ENCODE assay signal across 22 cellular contexts in genomic region chr6:680666-681374, GRCh38. TPM values are rescaled to one million over a fixed set of nuclear protein-coding genes. Genes with fewer than 3 reads are reported as not detected.
DNase-seq lines count a peak whose midpoint lies in the region; ATAC-seq, FAIRE-seq and TF ChIP-seq lines count a peak whose summit lies in the region.
"Had no signal": no experiment of that assay in that cellular context is flagged by ENCODE, and none has a peak within 500 bp of the region (broad histone marks: within the 10 kb centered on the region; RNA-seq: fewer than 3 reads in every experiment).

No MANE protein-coding gene starts in this region.

- DNase-seq in HEK293T (ENCODE audit: extremely low spot score) (no peak), MG63 (peak; percentile 12), chondrocyte (ENCODE audit: low spot score) (no peak), keratinocyte (ENCODE audit: low read depth, low spot score) (no peak), left lobe of liver (ENCODE audit: low spot score) (no peak)
- DNase-seq in activated naive CD4-positive, alpha-beta T cell (lab: John Stamatoyannopoulos, UW): no peak
- DNase-seq: activated CD4-positive, alpha-beta T cell treated with anti-CD3 and anti-CD28 coated beads for 1 hour; activated CD8-positive, alpha-beta memory T cell treated with anti-CD3 and anti-CD28 coated beads, Interleukin-2, amount 10 ng/mL, durations not matched to agents 7 days and 5 days; amniotic stem cell; CD8-positive, alpha-beta memory T cell; DMS79 treated with DMSO at 0.1 percent for 48 hours; head of caudate nucleus; kidney; naive thymus-derived CD8-positive, alpha-beta T cell; NCI-H1436 treated with DMSO at 0.1 percent for 48 hours; NCI-H2227 treated with DMSO at 0.1 percent for 48 hours; stimulated activated CD4-positive, alpha-beta T cell treated with anti-CD3 and anti-CD28 coated beads, Interleukin-2, amount 100 ng/mL, for 24 hours; stimulated activated naive CD4-positive, alpha-beta T cell treated with Interleukin-2 at 50 U/mL for 16 hours had no signal

- no peak overlapping the region for H2AFZ ChIP-seq in keratinocyte (ENCODE audit: control insufficient read depth, low read length)

- peak; percentile 34 for FAIRE-seq in keratinocyte (lab: Jason Lieb, UNC)
- FAIRE-seq: kidney had no signal

- peak overlapping the region; percentile 37 for H3K27ac ChIP-seq in keratinocyte (ENCODE audit: control insufficient read depth, insufficient read depth, low read length)
- H3K27ac ChIP-seq: tibial nerve had no signal

- H3K4me3 ChIP-seq in MG63 (no peak overlapping the region), keratinocyte (ENCODE audit: control insufficient read depth in 2 of 3, extremely low read depth in 1 of 3, insufficient read depth in 2 of 3, low read depth in 1 of 3, low read length in 3 of 3) (peak overlapping the region in 1 of 3 experiments; percentile 12)
- H3K4me3 ChIP-seq: tibial nerve had no signal

- peaks cover 3% of the 10 kb centered on the region for H3K9me1 ChIP-seq in keratinocyte (ENCODE audit: control insufficient read depth, extremely low read depth, insufficient read depth, low read length)

- POLR2A ChIA-PET in HEK293T (lab: Yijun Ruan, JAX): interaction anchor here (2.1 kb wide), 1 partner anchor 12 kb away, joined by 6 read pairs; the partner anchor contains the start of gene EXOC2

- H3K27me3 ChIP-seq in MG63: no peaks in the 10 kb centered on the region
- no peaks in the 10 kb centered on the region for H3K27me3 ChIP-seq in keratinocyte (ENCODE audit: control insufficient read depth, extremely low read depth, insufficient read depth, low read length)
- H3K27me3 ChIP-seq: tibial nerve had no signal

- H3K4me3 Mint-ChIP-seq in chondrocyte (ENCODE audit: unreplicated experiment): no peak overlapping the region
- H3K4me3 Mint-ChIP-seq: activated CD8-positive, alpha-beta memory T cell treated with anti-CD3 and anti-CD28 coated beads, Interleukin-2, amount 10 ng/mL, durations not matched to agents 7 days and 5 days; CD8-positive, alpha-beta memory T cell; central memory CD8-positive, alpha-beta T cell; naive thymus-derived CD8-positive, alpha-beta T cell had no signal

- peaks cover 75% of the 10 kb centered on the region for H3K4me1 Mint-ChIP-seq in chondrocyte (ENCODE audit: low read depth)

- TF ChIP-seq CTCF in chondrocyte (IDR thresholded peaks at IDR 0.05) (no peak), keratinocyte (optimal IDR thresholded peaks at IDR 0.05 in 1 of 3, IDR thresholded peaks at IDR 0.05 in 1 of 3, conservative IDR thresholded peaks at IDR 0.05 in 1 of 3; ENCODE audit: extremely low read depth in 1 of 3, insufficient read depth in 2 of 3, low read length in 3 of 3) (no peak)

- peak overlapping the region; percentile 83 for H3K27ac Mint-ChIP-seq in chondrocyte (ENCODE audit: unreplicated experiment)
- H3K27ac Mint-ChIP-seq: activated CD8-positive, alpha-beta memory T cell treated with anti-CD3 and anti-CD28 coated beads, Interleukin-2, amount 10 ng/mL, durations not matched to agents 7 days and 5 days had no signal

- dilution Hi-C loops in keratinocyte (cut with MboI; ENCODE audit: extremely low pct_ligation_motif_present, low sequenced_read_pairs): no loop called here

- H4K20me1 ChIP-seq in keratinocyte (ENCODE audit: control insufficient read depth, extremely low read depth, insufficient read depth, low read length): peaks cover 4% of the 10 kb centered on the region

- peaks cover 28% of the 10 kb centered on the region for H3K4me1 ChIP-seq in keratinocyte (ENCODE audit: control insufficient read depth, extremely low read depth, insufficient read depth, low read length)

- H3K9me3 Mint-ChIP-seq in chondrocyte (ENCODE audit: low read depth): no peaks in the 10 kb centered on the region
- H3K9me3 Mint-ChIP-seq: CD8-positive, alpha-beta memory T cell; central memory CD8-positive, alpha-beta T cell; naive thymus-derived CD8-positive, alpha-beta T cell had no signal

- peaks cover 79% of the 10 kb centered on the region for H3K79me2 ChIP-seq in keratinocyte (ENCODE audit: control insufficient read depth, insufficient read depth, low read length)

- H3K27me3 Mint-ChIP-seq in chondrocyte (ENCODE audit: low read depth): no peaks in the 10 kb centered on the region
- H3K27me3 Mint-ChIP-seq: activated CD8-positive, alpha-beta memory T cell treated with anti-CD3 and anti-CD28 coated beads, Interleukin-2, amount 10 ng/mL, durations not matched to agents 7 days and 5 days; CD8-positive, alpha-beta memory T cell; central memory CD8-positive, alpha-beta T cell; naive thymus-derived CD8-positive, alpha-beta T cell had no signal

- CTCF ChIA-PET in HEK293T (lab: Yijun Ruan, JAX): interaction anchor here (0.9 kb wide), 1 partner anchor 56 kb away, joined by 3 read pairs; no protein-coding TSS in a partner anchor

- H3K9me3 ChIP-seq in MG63 (no peaks in the 10 kb centered on the region), keratinocyte (ENCODE audit: control insufficient read depth, low read depth, low read length) (no peaks in the 10 kb centered on the region)
- H3K9me3 ChIP-seq: tibial nerve had no signal

- H3K9ac ChIP-seq in keratinocyte (ENCODE audit: control insufficient read depth, extremely low read depth, insufficient read depth, low read length): no peak overlapping the region

- ATAC-seq in left lobe of liver: no peak
- no peak for ATAC-seq in GM21381 (IDR thresholded peaks at IDR 0.05; ENCODE audit: unreplicated experiment)
- ATAC-seq in activated CD4-positive, CD25-positive, alpha-beta regulatory T cell treated with anti-CD3 and anti-CD28 coated beads, Interleukin-2, amount 50 U/mL, for 24 hours: no peak
- ATAC-seq: activated CD8-positive, alpha-beta memory T cell treated with anti-CD3 and anti-CD28 coated beads, Interleukin-2, amount 10 ng/mL, durations not matched to agents 7 days and 5 days; naive thymus-derived CD8-positive, alpha-beta T cell had no signal

- H3K36me3 Mint-ChIP-seq in chondrocyte (ENCODE audit: low read depth): no peaks in the 10 kb centered on the region

- H3K4me2 ChIP-seq in keratinocyte (ENCODE audit: control insufficient read depth, extremely low read depth, insufficient read depth, low read depth, low read length): peak overlapping the region; percentile 64

- no peaks in the 10 kb centered on the region for H3K36me3 ChIP-seq in MG63
- H3K36me3 ChIP-seq in keratinocyte (ENCODE audit: control insufficient read depth in 2 of 2, extremely low read depth in 1 of 2, insufficient read depth in 2 of 2, low read length in 2 of 2): peaks cover 0 to 4% of the 10 kb centered on the region in 2 experiments
- H3K36me3 ChIP-seq: tibial nerve had no signal

TF ChIP-seq in HEK293T, 16 proteins besides CTCF, POLR2A, EP300 and RAD21:
- TF ChIP-seq CTBP1 (IDR thresholded peaks at IDR 0.05; ENCODE audit: borderline replicate concordance): no peak
- TF ChIP-seq ARNT (IDR thresholded peaks at IDR 0.05): 0 out of 2 replicates have a peak, but pooled peaks have one; percentile 30
- no peak for TF ChIP-seq SUZ12 (IDR thresholded peaks at IDR 0.05)
- TF ChIP-seq NFRKB (IDR thresholded peaks at IDR 0.05): no peak
- no peak for TF ChIP-seq LEF1 (IDR thresholded peaks at IDR 0.05; ENCODE audit: borderline replicate concordance)
- TF ChIP-seq BHLHE40 (IDR thresholded peaks at IDR 0.05; ENCODE audit: borderline replicate concordance): no peak
- TF ChIP-seq TARDBP (IDR thresholded peaks at IDR 0.05): no peak
- TF ChIP-seq FOXK2 (IDR thresholded peaks at IDR 0.05): no peak
- peak; percentile 62 for TF ChIP-seq PKNOX1 (IDR thresholded peaks at IDR 0.05)
- TF ChIP-seq ZNF384 (IDR thresholded peaks at IDR 0.05): no peak

RNA-seq across cellular contexts. Expression of gene EXOC2, which starts 12.1 kb away (rescaled TPM):
- 16.9 and 19.7 TPM in 2 replicates for total RNA-seq in MG63 (2014; rRNA removed; shearing (Covaris generic); ENCODE audit: low replicate concordance)
- total RNA-seq in chondrocyte: 27.5 to 32.3 TPM (median 28.0 TPM) in 3 replicates
- polyA plus RNA-seq in keratinocyte: 25.7 to 28.4 TPM (median 26.4 TPM) in 3 replicates
- 13.4 TPM for polyA plus RNA-seq in keratinocyte (2011; ENCODE audit: low read depth)
- 15.3 and 24.6 TPM in 2 replicates for polyA plus RNA-seq in keratinocyte (2011; cell fraction: cytosol; rRNA removed)
- 34.5 and 38.3 TPM in 2 replicates for polyA plus RNA-seq in keratinocyte (2011; cell fraction: nucleus; rRNA removed)
- 15.8 and 22.4 TPM in 2 replicates for polyA plus RNA-seq in keratinocyte (2012; ENCODE audit: low replicate concordance)
- 20.9 to 55.6 TPM (median 52.3 TPM) in 3 replicates for polyA minus RNA-seq in keratinocyte
- polyA minus RNA-seq in keratinocyte (2011; cell fraction: cytosol; rRNA and poly(A)+ RNA removed): 34.3 TPM
- polyA minus RNA-seq in keratinocyte (2011; cell fraction: nucleus; rRNA and poly(A)+ RNA removed): 35.2 and 63.9 TPM in 2 replicates
- total RNA-seq in left lobe of liver: 7.5 TPM

RNA-seq across cellular contexts. Expression of gene HUS1B, which starts 23.9 kb away (rescaled TPM):
- total RNA-seq in MG63 (2014; rRNA removed; shearing (Covaris generic); ENCODE audit: low replicate concordance): 0.22 TPM in 1 of 2 replicates, not detected in the other
- total RNA-seq in chondrocyte: 0.70 to 0.97 TPM (median 0.79 TPM) in 3 replicates
- polyA plus RNA-seq in keratinocyte: 0.05 to 0.13 TPM (median 0.12 TPM) in 3 replicates
- polyA plus RNA-seq in keratinocyte (2011; ENCODE audit: low read depth): not detected
- polyA plus RNA-seq in keratinocyte (2011; cell fraction: cytosol; rRNA removed): not detected in 2 replicates
- polyA plus RNA-seq in keratinocyte (2011; cell fraction: nucleus; rRNA removed): 0.47 and 0.48 TPM in 2 replicates
- polyA plus RNA-seq in keratinocyte (2012; ENCODE audit: low replicate concordance): 0.38 TPM in 1 of 2 replicates, not detected in the other
- polyA minus RNA-seq in keratinocyte: 0.30 to 0.35 TPM (median 0.33 TPM) in 3 replicates
- polyA minus RNA-seq in keratinocyte (2011; cell fraction: cytosol; rRNA and poly(A)+ RNA removed): not detected
- 2.6 and 2.7 TPM in 2 replicates for polyA minus RNA-seq in keratinocyte (2011; cell fraction: nucleus; rRNA and poly(A)+ RNA removed)
- total RNA-seq in left lobe of liver: 0.23 TPM
